Comparison of ENCODE assay signal across 8 cellular contexts in genomic region chr5:140400730-140401361, GRCh38. TPM values are rescaled to one million over a fixed set of nuclear protein-coding genes. Genes with fewer than 3 reads are reported as not detected.
DNase-seq lines count a peak whose midpoint lies in the region; ATAC-seq, FAIRE-seq and TF ChIP-seq lines count a peak whose summit lies in the region.

No MANE protein-coding gene starts in this region.

- H3K9ac ChIP-seq in keratinocyte (ENCODE audit: control insufficient read depth, extremely low read depth, insufficient read depth, low read length): peak overlapping the region; percentile 89

- H3K4me2 ChIP-seq in keratinocyte (ENCODE audit: control insufficient read depth, extremely low read depth, insufficient read depth, low read depth, low read length): peak overlapping the region; percentile 79

- DNase-seq in AML-193 (lab: John Stamatoyannopoulos, UW) (peak; percentile 91 to 95), NCI-H446 (lab: John Stamatoyannopoulos, UW) (peak; percentile 93 to 94), cerebellar cortex (ENCODE audit: low spot score) (peak; percentile 99), keratinocyte (ENCODE audit: low read depth, low spot score) (peak; percentile 87)
- peak; percentile 83 for DNase-seq in activated CD4-positive, CD25-positive, alpha-beta regulatory T cell treated with anti-CD3 and anti-CD28 coated beads, Interleukin-2, amount 50 U/mL, for 72 hours
- DNase-seq in stimulated activated CD4-positive, alpha-beta T cell treated with anti-CD3 and anti-CD28 coated beads, Interleukin-12 subunit alpha, Interleukin-12 subunit beta, amount 100 ng/mL, for 4 hours: peak; percentile 78

- H3K4me3 ChIP-seq in keratinocyte (ENCODE audit: control insufficient read depth in 2 of 3, extremely low read depth in 1 of 3, insufficient read depth in 2 of 3, low read depth in 1 of 3, low read length in 3 of 3): peak overlapping the region; percentile 94 to 99 (median 99)

- peak overlapping the region; percentile 100 for H2AFZ ChIP-seq in keratinocyte (ENCODE audit: control insufficient read depth, low read length)

- TF ChIP-seq POLR2A in GM19099 (IDR thresholded peaks at IDR 0.05; ENCODE audit: extremely low read depth, insufficient read length, low read depth): peak; percentile 76

- peaks cover 42% of the 10 kb centered on the region for H3K79me2 ChIP-seq in keratinocyte (ENCODE audit: control insufficient read depth, insufficient read depth, low read length)

- TF ChIP-seq CTCF in keratinocyte (optimal IDR thresholded peaks at IDR 0.05 in 1 of 3, IDR thresholded peaks at IDR 0.05 in 1 of 3, conservative IDR thresholded peaks at IDR 0.05 in 1 of 3; ENCODE audit: extremely low read depth in 1 of 3, insufficient read depth in 2 of 3, low read length in 3 of 3): peak in 1 of 3 experiments; percentile 3

- peak overlapping the region; percentile 87 for H3K27ac ChIP-seq in keratinocyte (ENCODE audit: control insufficient read depth, insufficient read depth, low read length)

- no peaks in the 10 kb centered on the region for H3K36me3 ChIP-seq in keratinocyte (ENCODE audit: control insufficient read depth in 2 of 2, extremely low read depth in 1 of 2, insufficient read depth in 2 of 2, low read length in 2 of 2)

- dilution Hi-C loops in keratinocyte (cut with MboI; ENCODE audit: extremely low pct_ligation_motif_present, low sequenced_read_pairs): no loop called here

- H3K27me3 ChIP-seq in keratinocyte (ENCODE audit: control insufficient read depth, extremely low read depth, insufficient read depth, low read length): no peaks in the 10 kb centered on the region

- peak; percentile 86 for FAIRE-seq in keratinocyte (lab: Jason Lieb, UNC)

- H3K4me1 ChIP-seq in keratinocyte (ENCODE audit: control insufficient read depth, extremely low read depth, insufficient read depth, low read length): peaks cover 29% of the 10 kb centered on the region

- no peaks in the 10 kb centered on the region for H3K9me1 ChIP-seq in keratinocyte (ENCODE audit: control insufficient read depth, extremely low read depth, insufficient read depth, low read length)

- peaks cover 8% of the 10 kb centered on the region for H4K20me1 ChIP-seq in keratinocyte (ENCODE audit: control insufficient read depth, extremely low read depth, insufficient read depth, low read length)

- ATAC-seq in HG03354 (IDR thresholded peaks at IDR 0.05; ENCODE audit: poor library complexity, severe bottlenecking, unreplicated experiment): peak; percentile 69

- no peaks in the 10 kb centered on the region for H3K9me3 ChIP-seq in keratinocyte (ENCODE audit: control insufficient read depth, low read depth, low read length)

RNA-seq across cellular contexts. Expression of gene ANKHD1, which starts 0.8 kb away (rescaled TPM):
- 39.5 to 65.9 TPM (median 54.3 TPM) in 3 replicates for polyA plus RNA-seq in keratinocyte
- polyA plus RNA-seq in keratinocyte (2011; ENCODE audit: low read depth): 179 TPM
- 20.3 and 36.1 TPM in 2 replicates for polyA plus RNA-seq in keratinocyte (2011; cell fraction: cytosol; rRNA removed)
- polyA plus RNA-seq in keratinocyte (2011; cell fraction: nucleus; rRNA removed): 95.3 and 112 TPM in 2 replicates
- 40.4 and 64.5 TPM in 2 replicates for polyA plus RNA-seq in keratinocyte (2012; ENCODE audit: low replicate concordance)
- polyA minus RNA-seq in keratinocyte: 59.5 to 110 TPM (median 78.3 TPM) in 3 replicates
- polyA minus RNA-seq in keratinocyte (2011; cell fraction: cytosol; rRNA and poly(A)+ RNA removed): 22.4 TPM
- polyA minus RNA-seq in keratinocyte (2011; cell fraction: nucleus; rRNA and poly(A)+ RNA removed): 82.0 and 150 TPM in 2 replicates

RNA-seq across cellular contexts. Expression of gene SLC4A9, which starts 40.9 kb away (rescaled TPM):
- 0.04 to 0.14 TPM (median 0.07 TPM) in 3 replicates for polyA plus RNA-seq in keratinocyte
- not detected for polyA plus RNA-seq in keratinocyte (2011; ENCODE audit: low read depth)
- 0.09 TPM in 1 of 2 replicates, not detected in the other for polyA plus RNA-seq in keratinocyte (2011; cell fraction: cytosol; rRNA removed)
- polyA plus RNA-seq in keratinocyte (2011; cell fraction: nucleus; rRNA removed): 0.13 and 0.25 TPM in 2 replicates
- 0.06 and 0.07 TPM in 2 replicates for polyA plus RNA-seq in keratinocyte (2012; ENCODE audit: low replicate concordance)
- not detected in 3 replicates for polyA minus RNA-seq in keratinocyte
- not detected for polyA minus RNA-seq in keratinocyte (2011; cell fraction: cytosol; rRNA and poly(A)+ RNA removed)
- polyA minus RNA-seq in keratinocyte (2011; cell fraction: nucleus; rRNA and poly(A)+ RNA removed): 0.11 TPM in 1 of 2 replicates, not detected in the other

RNA-seq across cellular contexts. Expression of gene HBEGF, which starts 54.4 kb away (rescaled TPM):
- 29.0 to 53.1 TPM (median 34.2 TPM) in 3 replicates for polyA plus RNA-seq in keratinocyte
- 45.6 TPM for polyA plus RNA-seq in keratinocyte (2011; ENCODE audit: low read depth)
- 24.8 and 37.0 TPM in 2 replicates for polyA plus RNA-seq in keratinocyte (2011; cell fraction: cytosol; rRNA removed)
- 108 and 131 TPM in 2 replicates for polyA plus RNA-seq in keratinocyte (2011; cell fraction: nucleus; rRNA removed)
- polyA plus RNA-seq in keratinocyte (2012; ENCODE audit: low replicate concordance): 22.1 and 109 TPM in 2 replicates
- 11.6 to 23.4 TPM (median 17.4 TPM) in 3 replicates for polyA minus RNA-seq in keratinocyte
- polyA minus RNA-seq in keratinocyte (2011; cell fraction: cytosol; rRNA and poly(A)+ RNA removed): 13.8 TPM
- polyA minus RNA-seq in keratinocyte (2011; cell fraction: nucleus; rRNA and poly(A)+ RNA removed): 30.2 and 41.6 TPM in 2 replicates

Comparison
In these comparisons a context has a peak if more than half of its experiments do, and no peak if none do; other contexts are left out.
1. Peak in every context shown above with its lines: DNase-seq, ATAC-seq, H3K4me3 ChIP-seq and H3K27ac ChIP-seq.